21 cellular contexts compared by ENCODE assay signal in the genomic region with DNA sequence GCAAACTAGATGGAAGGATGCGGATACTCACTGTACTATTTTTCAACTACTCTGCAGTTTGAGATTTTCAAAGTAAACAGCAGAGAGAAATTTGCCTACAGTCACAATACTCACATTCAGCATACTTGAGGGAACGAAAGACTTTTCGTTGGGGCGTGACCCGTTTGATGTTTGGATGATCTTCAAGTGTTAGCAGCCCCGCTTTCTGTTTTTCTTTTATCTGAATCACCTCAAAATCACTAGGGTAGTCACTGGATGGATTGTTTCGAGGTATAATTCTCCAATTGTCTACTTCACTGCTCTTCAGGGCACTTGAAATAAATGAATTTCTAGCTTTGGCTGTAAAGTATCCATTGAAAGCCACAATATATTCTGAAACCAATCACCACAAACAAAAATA. TPM values are rescaled to one million over a fixed set of nuclear protein-coding genes. Genes with fewer than 3 reads are reported as not detected.
DNase-seq lines count a peak whose midpoint lies in the region; ATAC-seq and TF ChIP-seq lines count a peak whose summit lies in the region.
"Had no signal": no experiment of that assay in that cellular context is flagged by ENCODE, and none has a peak within 500 bp of the region (broad histone marks: within the 10 kb centered on the region; RNA-seq: fewer than 3 reads in every experiment).

No MANE protein-coding gene starts in this region.

- no peaks in the 10 kb centered on the region for H3K36me3 ChIP-seq in KMS-11 (ENCODE audit: insufficient read depth)
- peaks cover 16% of the 10 kb centered on the region for H3K36me3 ChIP-seq in brain microvascular endothelial cell (replicated peaks)
- peaks cover 24% of the 10 kb centered on the region for H3K36me3 ChIP-seq in osteoblast (ENCODE audit: insufficient read depth, low read length)
- H3K36me3 ChIP-seq: neural progenitor cell had no signal

- H2BK5ac ChIP-seq in H9 (ENCODE audit: insufficient read length, low read length) = no peak overlapping the region

- no peak overlapping the region for H2AK5ac ChIP-seq in H9 (ENCODE audit: insufficient read length, low read length)

- H2BK120ac ChIP-seq in H9 (ENCODE audit: low read depth, low read length, poor library complexity, severe bottlenecking) = no peak overlapping the region

- no peak overlapping the region for H2BK20ac ChIP-seq in H9 (ENCODE audit: low read depth, low read length, poor library complexity, severe bottlenecking)

- peaks cover 2% of the 10 kb centered on the region for H3K79me1 ChIP-seq in H9 (ENCODE audit: insufficient read depth, low read depth, low read length, poor library complexity, severe bottlenecking)

- no peak overlapping the region for H2BK12ac ChIP-seq in H9 (ENCODE audit: insufficient read length, low read depth, low read length)

- H4K8ac ChIP-seq in H9 (replicated peaks; ENCODE audit: insufficient read length, low read depth, low read length) = no peak overlapping the region

- H2AFZ ChIP-seq in KMS-11 (ENCODE audit: low read depth) = no peak overlapping the region
- no peak overlapping the region for H2AFZ ChIP-seq in osteoblast (ENCODE audit: low read length)
- H2AFZ ChIP-seq in H9 (ENCODE audit: low read length) = no peak overlapping the region
- H2AFZ ChIP-seq: neural progenitor cell had no signal

- no CpG with 5 or more reads among the region's 7 CpGs for WGBS in H9 (ENCODE audit: extremely low coverage, insufficient read length, low lambda C conversion rate)

- H3K27me3 ChIP-seq in KMS-11 (ENCODE audit: insufficient read depth, low read depth) (no peaks in the 10 kb centered on the region), brain microvascular endothelial cell (replicated peaks) (no peaks in the 10 kb centered on the region), osteoblast (ENCODE audit: insufficient read depth, low read length) (no peaks in the 10 kb centered on the region), H9 (ENCODE audit: insufficient read depth, low read length) (no peaks in the 10 kb centered on the region)
- H3K27me3 ChIP-seq: esophagus squamous epithelium, neural progenitor cell had no signal

- no peaks in the 10 kb centered on the region for H3K9me3 Mint-ChIP-seq in H9
- H3K9me3 Mint-ChIP-seq: activated CD4-positive, alpha-beta memory T cell treated with anti-CD3 and anti-CD28 coated beads for 36 hours; neural progenitor cell had no signal

- no peak overlapping the region for H3K18ac ChIP-seq in H9 (ENCODE audit: insufficient read length, low read depth, low read length)

- no peak overlapping the region for H2BK15ac ChIP-seq in H9 (ENCODE audit: low read depth, low read length)

- H3K4ac ChIP-seq in H9 (ENCODE audit: low read depth, low read length) = no peak overlapping the region

- peak overlapping the region; percentile 54; the same call in 1 of the 2 replicates for H3K27ac ChIP-seq in KMS-11
- H3K27ac ChIP-seq in brain microvascular endothelial cell = peak overlapping the region; percentile 25
- H3K27ac ChIP-seq in osteoblast (ENCODE audit: low read depth, low read length) = peak overlapping the region; percentile 71
- no peak overlapping the region for H3K27ac ChIP-seq in H9 (ENCODE audit: insufficient read length, low read depth, low read length)
- H3K27ac ChIP-seq: coronary artery, lower lobe of right lung, neural progenitor cell had no signal

- H4K91ac ChIP-seq in H9 (ENCODE audit: insufficient read length, low read depth, low read length) = no peak overlapping the region

- H3K9me3 ChIP-seq in osteoblast (ENCODE audit: low read depth, low read length) (no peaks in the 10 kb centered on the region), H9 (ENCODE audit: control insufficient read depth, low read depth, low read length) (no peaks in the 10 kb centered on the region)
- H3K9me3 ChIP-seq: esophagus squamous epithelium, lower lobe of right lung had no signal

- no peak overlapping the region for H3K56ac ChIP-seq in H9 (ENCODE audit: insufficient read length, low read depth, low read length)

- H3K79me2 ChIP-seq in KMS-11 (ENCODE audit: insufficient read depth, low read depth) (peaks cover 31% of the 10 kb centered on the region; the same call in 1 of the 2 replicates), osteoblast (ENCODE audit: insufficient read depth, low read length) (peaks cover 27% of the 10 kb centered on the region), H9 (ENCODE audit: insufficient read depth, low read length) (no peaks in the 10 kb centered on the region; the same call in 1 of the 2 replicates)

- peaks cover 0 to 6% of the 10 kb centered on the region in 2 experiments; a peak in 1 of 4 replicates for H3K4me1 Mint-ChIP-seq in H9
- H3K4me1 Mint-ChIP-seq: neural progenitor cell had no signal

- ATAC-seq in GM18907 (IDR thresholded peaks at IDR 0.05; ENCODE audit: unreplicated experiment) = no peak

- H4K20me1 ChIP-seq in KMS-11 (ENCODE audit: insufficient read depth) = peaks cover 4% of the 10 kb centered on the region; the same call in 1 of the 2 replicates
- peaks cover 12% of the 10 kb centered on the region for H4K20me1 ChIP-seq in osteoblast (ENCODE audit: insufficient read depth, low read length)
- H4K20me1 ChIP-seq in H9 (ENCODE audit: control insufficient read depth, insufficient read depth, insufficient read length) = no peaks in the 10 kb centered on the region

- H4K5ac ChIP-seq in H9 (ENCODE audit: insufficient read length, low read depth, low read length) = no peak overlapping the region

- no peak overlapping the region for H3K4me3 ChIP-seq in KMS-11 (IDR thresholded peaks at IDR 0.05; ENCODE audit: insufficient read depth, low read depth, low read length)
- no peak overlapping the region for H3K4me3 ChIP-seq in brain microvascular endothelial cell (ENCODE audit: low read depth, low read length)
- H3K4me3 ChIP-seq in osteoblast (ENCODE audit: insufficient read depth, low read length) = no peak overlapping the region
- H3K4me3 ChIP-seq: coronary artery, esophagus squamous epithelium, lower lobe of right lung, neural progenitor cell had no signal

- H3K9ac ChIP-seq in KMS-11 (no peak overlapping the region), H9 (ENCODE audit: extremely low read depth, insufficient read length, low read length) (no peak overlapping the region)
- H3K9ac ChIP-seq: neural progenitor cell had no signal

- H3K23ac ChIP-seq in H9 (ENCODE audit: insufficient read length, low read depth, low read length) = no peak overlapping the region

- peaks cover 56% of the 10 kb centered on the region for H3K4me1 ChIP-seq in KMS-11 (ENCODE audit: low read depth, poor library complexity, severe bottlenecking)
- H3K4me1 ChIP-seq in osteoblast (ENCODE audit: insufficient read depth, low read length) = peaks cover 23% of the 10 kb centered on the region
- H3K4me1 ChIP-seq in H9 (ENCODE audit: insufficient read depth, low read length) = no peaks in the 10 kb centered on the region
- H3K4me1 ChIP-seq: neural progenitor cell had no signal

- no peak overlapping the region for H3K14ac ChIP-seq in H9 (ENCODE audit: insufficient read depth, low read length)

- TF ChIP-seq CTCF in KMS-11 (conservative IDR thresholded peaks at IDR 0.05; ENCODE audit: low read depth, low read length) (no peak), brain microvascular endothelial cell (IDR thresholded peaks at IDR 0.05; ENCODE audit: low read depth, low read length, missing control alignments) (no peak), osteoblast (IDR thresholded peaks at IDR 0.05; ENCODE audit: extremely low read depth, low read depth, low read length) (no peak), GM13977 (IDR thresholded peaks at IDR 0.05; ENCODE audit: extremely low read depth, insufficient read depth, missing control alignments) (no peak), H9 (conservative IDR thresholded peaks at IDR 0.05) (no peak)

- no peaks in the 10 kb centered on the region for H3K23me2 ChIP-seq in H9 (ENCODE audit: insufficient read length, low read depth, low read length, poor library complexity, severe bottlenecking)

- DNase-seq in NCI-H2107 treated with DMSO at 0.1 percent for 48 hours (lab: John Stamatoyannopoulos, UW; ENCODE audit: unreplicated experiment) = peak; percentile 7
- DNase-seq in NCI-H2107 (lab: John Stamatoyannopoulos, UW) = no peak
- no peak for DNase-seq in brain microvascular endothelial cell
- DNase-seq in osteoblast (ENCODE audit: insufficient read length, low spot score, missing footprints) = peak; percentile 71
- DNase-seq in GM13977 (ENCODE audit: low spot score) = no peak
- no peak for DNase-seq in H9
- DNase-seq: 8988T; activated CD4-positive, CD25-positive, alpha-beta regulatory T cell; activated CD8-positive, alpha-beta memory T cell treated with anti-CD3 and anti-CD28 coated beads, Interleukin-2, amount 50 U/mL, for 48 hours; esophagus squamous epithelium; lower lobe of right lung; Right ventricle myocardium superior; T1000 had no signal

- H3K4me3 Mint-ChIP-seq in H9 = no peak overlapping the region
- H3K4me3 Mint-ChIP-seq: activated CD4-positive, alpha-beta memory T cell treated with anti-CD3 and anti-CD28 coated beads for 36 hours; neural progenitor cell had no signal

- in situ Hi-C loops in brain microvascular endothelial cell (cut with HindIII; ENCODE audit: low pct_ligation_motif_present, low sequenced_read_pairs) (no loop called here), GM13977 (cut with MboI; ENCODE audit: low pct_unique_long_range_greater_than_20kb, low sequenced_read_pairs, unreplicated experiment) (no loop called here)

- peak overlapping the region in 1 of 3 experiments; percentile 5; a peak in 1 of 7 replicates for H3K27ac Mint-ChIP-seq in H9
- H3K27ac Mint-ChIP-seq: activated CD4-positive, alpha-beta memory T cell treated with anti-CD3 and anti-CD28 coated beads for 36 hours; neural progenitor cell had no signal

- H3T11ph ChIP-seq in H9 (ENCODE audit: low read length) = no peak overlapping the region

- H3K36me3 Mint-ChIP-seq in H9 (ENCODE audit: insufficient read depth in 1 of 3, low read depth in 3 of 3) = peaks cover 10 to 56% (median 33%) of the 10 kb centered on the region in 3 experiments; a peak in 5 of 7 replicates

- H3K4me2 ChIP-seq in KMS-11 (peak overlapping the region; percentile 36; the same call in 1 of the 2 replicates), osteoblast (ENCODE audit: insufficient read depth, low read length) (peak overlapping the region; percentile 47), H9 (ENCODE audit: insufficient read depth, insufficient read length, low read length) (no peak overlapping the region)
- H3K4me2 ChIP-seq: neural progenitor cell had no signal

- H3K27me3 Mint-ChIP-seq in H9 (ENCODE audit: low read depth) = no peaks in the 10 kb centered on the region
- H3K27me3 Mint-ChIP-seq: activated CD4-positive, alpha-beta memory T cell treated with anti-CD3 and anti-CD28 coated beads for 36 hours had no signal

RNA-seq across cellular contexts. Expression of a gene that starts 17.8 kb away (rescaled TPM):
- total RNA-seq in osteoblast (114 and 133 TPM in 2 replicates), H9 (2021) (46.8 and 48.7 TPM in 2 replicates)

RNA-seq across cellular contexts. Expression of a gene that starts 46.0 kb away (rescaled TPM):
- total RNA-seq in osteoblast = 18.1 and 18.9 TPM in 2 replicates
- 34.2 and 38.2 TPM in 2 replicates for total RNA-seq in H9 (2021)

RNA-seq across cellular contexts. Expression of a gene that starts 46.2 kb away (rescaled TPM):
- 0.29 and 0.36 TPM in 2 replicates for total RNA-seq in osteoblast
- 0.15 TPM in 1 of 2 replicates, not detected in the other for total RNA-seq in H9 (2021)
- total RNA-seq: activated CD4-positive, alpha-beta memory T cell treated with anti-CD3 and anti-CD28 coated beads for 36 hours; posterior vena cava; Right ventricle myocardium superior had no signal

RNA-seq across cellular contexts. Expression of a gene that starts 56.3 kb away (rescaled TPM):
- total RNA-seq in osteoblast (not detected in 2 replicates), H9 (2021) (0.35 TPM in 1 of 2 replicates, not detected in the other)
- total RNA-seq: activated CD4-positive, alpha-beta memory T cell treated with anti-CD3 and anti-CD28 coated beads for 36 hours; esophagus squamous epithelium; H1; lower lobe of right lung; mucosa of gallbladder; posterior vena cava had no signal

Comparison
In these comparisons a context has a peak if more than half of its experiments do, and no peak if none do; other contexts are left out.
1. DNase-seq: peak in NCI-H2107 treated with DMSO at 0.1 percent for 48 hours (single experiment) and osteoblast (single experiment); none in NCI-H2107 (single experiment), brain microvascular endothelial cell (single experiment), GM13977 (single experiment) and H9 (single experiment).